ENCODE assay signal across 1 cellular context in genomic region chr10:29443745-29444523, GRCh38.
TF ChIP-seq lines count a peak whose summit lies in the region.

No MANE protein-coding gene starts in this region.

TF ChIP-seq in H1, 55 proteins besides CTCF, POLR2A, EP300 and RAD21:
- TF ChIP-seq RXRA (IDR thresholded peaks at IDR 0.05; ENCODE audit: insufficient read depth, low read depth, low read length) (no peak), SP2 (IDR thresholded peaks at IDR 0.05; ENCODE audit: low read length) (no peak), FOSL1 (IDR thresholded peaks at IDR 0.05; ENCODE audit: insufficient read depth, low read depth, low read length) (no peak), YY1 (IDR thresholded peaks at IDR 0.05; ENCODE audit: low read depth, low read length) (no peak), TAF7 (optimal IDR thresholded peaks at IDR 0.05; ENCODE audit: borderline replicate concordance, low read depth, low read length) (no peak), BRCA1 (IDR thresholded peaks at IDR 0.05; ENCODE audit: low read depth, low read length) (no peak)
